13 cellular contexts compared by ENCODE assay signal in the genomic region with DNA sequence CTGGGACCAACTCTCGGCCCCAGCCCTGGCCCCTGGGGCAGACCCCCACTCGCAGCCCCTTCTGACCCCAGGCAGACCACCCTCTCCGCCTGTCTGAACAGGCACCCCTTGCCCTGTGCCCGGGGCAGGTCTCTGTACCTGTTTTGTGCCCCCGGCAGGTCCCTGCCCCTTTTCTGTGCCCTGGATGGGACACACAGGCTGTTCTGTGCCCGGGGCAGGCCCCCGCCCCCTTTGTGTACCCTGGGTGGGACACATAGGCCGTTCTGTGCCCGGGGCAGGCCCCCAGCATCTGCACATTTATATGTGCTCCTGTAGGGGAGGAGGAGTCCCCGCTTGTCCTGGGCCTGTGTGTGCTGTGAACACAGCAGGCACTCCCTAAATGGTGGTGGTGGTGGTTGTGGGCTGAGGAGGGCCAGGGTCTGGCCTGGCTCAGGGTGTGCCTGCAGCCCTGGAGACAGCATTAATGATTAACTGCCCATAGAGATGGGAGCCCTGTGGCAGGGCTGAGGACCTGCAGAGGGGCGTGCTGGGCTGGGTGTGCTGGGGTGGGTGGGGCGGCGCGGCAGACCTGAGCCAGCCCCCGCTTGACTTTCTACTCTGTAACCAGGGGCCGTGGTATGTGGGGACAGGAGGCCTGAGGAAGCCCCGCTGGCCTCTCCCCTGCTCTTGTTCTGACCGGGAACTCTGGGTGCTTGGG. TPM values are rescaled to one million over a fixed set of nuclear protein-coding genes. Genes with fewer than 3 reads are reported as not detected.
DNase-seq lines count a peak whose midpoint lies in the region; ATAC-seq and TF ChIP-seq lines count a peak whose summit lies in the region.
"Had no signal": no experiment of that assay in that cellular context is flagged by ENCODE, and none has a peak within 500 bp of the region (broad histone marks: within the 10 kb centered on the region; RNA-seq: fewer than 3 reads in every experiment).

No MANE protein-coding gene starts in this region.

- H3K4me3 ChIP-seq in suprapubic skin (peak overlapping the region; percentile 26), brain microvascular endothelial cell (ENCODE audit: low read depth, low read length) (no peak overlapping the region), gastroesophageal sphincter (no peak overlapping the region)
- H3K4me3 ChIP-seq: uterus had no signal

- H3K4me1 ChIP-seq in suprapubic skin = peaks cover 68% of the 10 kb centered on the region
- H3K4me1 ChIP-seq in gastroesophageal sphincter = peaks cover 0 to 88% (median 52%) of the 10 kb centered on the region in 3 donors

- no peak for TF ChIP-seq EP300 in suprapubic skin (IDR thresholded peaks at IDR 0.05)
- TF ChIP-seq EP300 in gastroesophageal sphincter (IDR thresholded peaks at IDR 0.05) = no peak

- TF ChIP-seq CTCF in suprapubic skin (IDR thresholded peaks at IDR 0.05) = no peak
- no peak for TF ChIP-seq CTCF in brain microvascular endothelial cell (IDR thresholded peaks at IDR 0.05; ENCODE audit: low read depth, low read length, missing control alignments)
- no peak for TF ChIP-seq CTCF in gastroesophageal sphincter (IDR thresholded peaks at IDR 0.05)

- H3K27ac Mint-ChIP-seq in activated naive CD4-positive, alpha-beta T cell treated with anti-CD3 and anti-CD28 coated beads, Interleukin-2, amount 50 U/mL, for 72 hours = peak overlapping the region; percentile 19 to 73
- no peak overlapping the region for H3K27ac Mint-ChIP-seq in activated T-helper 1 cell treated with anti-CD3 and anti-CD28 coated beads, Interleukin-12 subunit alpha, Interleukin-12 subunit beta, Interleukin-2, Interleukin-4 antibody, amounts not matched to agents 30 ng/mL and 10 ng/mL and 1 ng/mL, durations not matched to agents 14 hours and 24 hours and 36 hours
- H3K27ac Mint-ChIP-seq in memory B cell = peak overlapping the region; percentile 45

- WGBS in suprapubic skin = 53% methylated on average over 14 of the region's 18 CpGs
- WGBS in gastroesophageal sphincter (ENCODE audit: low coverage in 1 of 2), 2 donors = 80% methylated on average over 1 of the region's 18 CpGs; no CpG with 5 or more reads in 1 of the 2 donors

- peaks cover 0 to 6% of the 10 kb centered on the region in 2 donors for H3K36me3 Mint-ChIP-seq in activated naive CD4-positive, alpha-beta T cell treated with anti-CD3 and anti-CD28 coated beads, Interleukin-2, amount 50 U/mL, for 72 hours
- peaks cover 4% of the 10 kb centered on the region for H3K36me3 Mint-ChIP-seq in activated T-helper 1 cell treated with anti-CD3 and anti-CD28 coated beads, Interleukin-12 subunit alpha, Interleukin-12 subunit beta, Interleukin-2, Interleukin-4 antibody, amounts not matched to agents 30 ng/mL and 10 ng/mL and 1 ng/mL, durations not matched to agents 14 hours and 24 hours and 36 hours (ENCODE audit: low read depth)
- H3K36me3 Mint-ChIP-seq in memory B cell = peaks cover 3% of the 10 kb centered on the region

- H3K27me3 Mint-ChIP-seq in activated T-helper 1 cell treated with anti-CD3 and anti-CD28 coated beads, Interleukin-12 subunit alpha, Interleukin-12 subunit beta, Interleukin-2, Interleukin-4 antibody, amounts not matched to agents 30 ng/mL and 10 ng/mL and 1 ng/mL, durations not matched to agents 14 hours and 24 hours and 36 hours (ENCODE audit: insufficient read depth) = peaks cover 1% of the 10 kb centered on the region
- no peaks in the 10 kb centered on the region for H3K27me3 Mint-ChIP-seq in memory B cell

- no peak for DNase-seq in activated naive CD4-positive, alpha-beta T cell treated with anti-CD3 and anti-CD28 coated beads, Interleukin-2, amount 50 U/mL, for 72 hours (ENCODE audit: low spot score in 2 of 2)
- no peak for DNase-seq in activated naive CD4-positive, alpha-beta T cell treated with Interleukin-2 at 50 U/mL for 16 hours
- no peak for DNase-seq in activated T-helper 1 cell treated with anti-CD3 and anti-CD28 coated beads, Interleukin-12 subunit alpha, Interleukin-12 subunit beta, Interleukin-2, Interleukin-4 antibody, amounts not matched to agents 30 ng/mL and 10 ng/mL and 1 ng/mL, durations not matched to agents 14 hours and 24 hours and 36 hours (ENCODE audit: low spot score)
- DNase-seq in memory B cell (ENCODE audit: low spot score in 2 of 2) (no peak), suprapubic skin (ENCODE audit: low spot score in 2 of 2) (no peak), activated gamma-delta T cell treated with Interleukin-2 at 50 U/mL for 16 hours (no peak), brain microvascular endothelial cell (no peak)
- DNase-seq: NCI-H1092 treated with DMSO at 0.1 percent for 48 hours, NCI-H510A, uterus, WERI-Rb-1 had no signal

- intact Hi-C loops in activated T-helper 1 cell treated with anti-CD3 and anti-CD28 coated beads, Interleukin-12 subunit alpha, Interleukin-12 subunit beta, Interleukin-2, Interleukin-4 antibody, amounts not matched to agents 30 ng/mL and 10 ng/mL and 1 ng/mL, durations not matched to agents 14 hours and 24 hours and 36 hours (cut with micrococcal nuclease) = loop anchor here (5.0 kb wide), 1 partner anchor 269 kb away; a partner anchor contains a TSS

- H3K27me3 ChIP-seq in suprapubic skin = no peaks in the 10 kb centered on the region
- H3K27me3 ChIP-seq in brain microvascular endothelial cell (replicated peaks) = no peaks in the 10 kb centered on the region
- no peaks in the 10 kb centered on the region for H3K27me3 ChIP-seq in gastroesophageal sphincter
- H3K27me3 ChIP-seq: uterus had no signal

- in situ Hi-C loops in brain microvascular endothelial cell (cut with HindIII; ENCODE audit: low pct_ligation_motif_present, low sequenced_read_pairs) = no loop called here

- peak overlapping the region; percentile 22 for H3K4me3 Mint-ChIP-seq in activated T-helper 1 cell treated with anti-CD3 and anti-CD28 coated beads, Interleukin-12 subunit alpha, Interleukin-12 subunit beta, Interleukin-2, Interleukin-4 antibody, amounts not matched to agents 30 ng/mL and 10 ng/mL and 1 ng/mL, durations not matched to agents 14 hours and 24 hours and 36 hours
- H3K4me3 Mint-ChIP-seq in memory B cell = peak overlapping the region; percentile 59

- H3K4me1 Mint-ChIP-seq in activated T-helper 1 cell treated with anti-CD3 and anti-CD28 coated beads, Interleukin-12 subunit alpha, Interleukin-12 subunit beta, Interleukin-2, Interleukin-4 antibody, amounts not matched to agents 30 ng/mL and 10 ng/mL and 1 ng/mL, durations not matched to agents 14 hours and 24 hours and 36 hours (ENCODE audit: low read depth) = peaks cover 26% of the 10 kb centered on the region
- peaks cover 53% of the 10 kb centered on the region for H3K4me1 Mint-ChIP-seq in memory B cell

- TF ChIP-seq POLR2A in suprapubic skin (IDR thresholded peaks at IDR 0.05) = no peak
- no peak for TF ChIP-seq POLR2A in gastroesophageal sphincter (IDR thresholded peaks at IDR 0.05)

- H3K27ac ChIP-seq in suprapubic skin (peak overlapping the region; percentile 8), brain microvascular endothelial cell (no peak overlapping the region), gastroesophageal sphincter (no peak overlapping the region)
- H3K27ac ChIP-seq: uterus, WERI-Rb-1 had no signal

- ATAC-seq in activated naive CD4-positive, alpha-beta T cell treated with anti-CD3 and anti-CD28 coated beads, Interleukin-2, amount 50 U/mL, for 72 hours = no peak
- ATAC-seq in memory B cell (ENCODE audit: low read depth) (no peak), gastroesophageal sphincter (no peak)
- ATAC-seq: HCT116 had no signal

- H3K36me3 ChIP-seq in suprapubic skin (no peaks in the 10 kb centered on the region), brain microvascular endothelial cell (replicated peaks) (no peaks in the 10 kb centered on the region), gastroesophageal sphincter (peaks cover 0 to 3% of the 10 kb centered on the region in 2 donors)
- H3K36me3 ChIP-seq: uterus had no signal

- no peaks in the 10 kb centered on the region for H3K9me3 Mint-ChIP-seq in activated naive CD4-positive, alpha-beta T cell treated with anti-CD3 and anti-CD28 coated beads, Interleukin-2, amount 50 U/mL, for 72 hours
- no peaks in the 10 kb centered on the region for H3K9me3 Mint-ChIP-seq in activated T-helper 1 cell treated with anti-CD3 and anti-CD28 coated beads, Interleukin-12 subunit alpha, Interleukin-12 subunit beta, Interleukin-2, Interleukin-4 antibody, amounts not matched to agents 30 ng/mL and 10 ng/mL and 1 ng/mL, durations not matched to agents 14 hours and 24 hours and 36 hours
- H3K9me3 Mint-ChIP-seq in memory B cell = no peaks in the 10 kb centered on the region

- H3K9me3 ChIP-seq in suprapubic skin = no peaks in the 10 kb centered on the region
- no peaks in the 10 kb centered on the region for H3K9me3 ChIP-seq in gastroesophageal sphincter
- H3K9me3 ChIP-seq: uterus had no signal

RNA-seq across cellular contexts. Expression of a gene that starts 3.7 kb away (rescaled TPM):
- 10 to 100 TPM; 30.8 to 37.8 TPM for total RNA-seq in activated naive CD4-positive, alpha-beta T cell treated with anti-CD3 and anti-CD28 coated beads, Interleukin-2, amount 50 U/mL, for 72 hours
- 75.8 and 80.2 TPM in 2 replicates for total RNA-seq in activated T-helper 1 cell treated with anti-CD3 and anti-CD28 coated beads, Interleukin-12 subunit alpha, Interleukin-12 subunit beta, Interleukin-2, Interleukin-4 antibody, amounts not matched to agents 30 ng/mL and 10 ng/mL and 1 ng/mL, durations not matched to agents 14 hours and 24 hours and 36 hours
- total RNA-seq in suprapubic skin (10 to 100 TPM; 26.0 to 33.7 (median 27.2) TPM), gastroesophageal sphincter (10 to 100 TPM in 2 of 4 donors, 1 to 10 TPM in 2; 8.5 to 24.7 (median 15.5) TPM)
